Comparison of ENCODE assay signal across 8 cellular contexts in the genomic region with DNA sequence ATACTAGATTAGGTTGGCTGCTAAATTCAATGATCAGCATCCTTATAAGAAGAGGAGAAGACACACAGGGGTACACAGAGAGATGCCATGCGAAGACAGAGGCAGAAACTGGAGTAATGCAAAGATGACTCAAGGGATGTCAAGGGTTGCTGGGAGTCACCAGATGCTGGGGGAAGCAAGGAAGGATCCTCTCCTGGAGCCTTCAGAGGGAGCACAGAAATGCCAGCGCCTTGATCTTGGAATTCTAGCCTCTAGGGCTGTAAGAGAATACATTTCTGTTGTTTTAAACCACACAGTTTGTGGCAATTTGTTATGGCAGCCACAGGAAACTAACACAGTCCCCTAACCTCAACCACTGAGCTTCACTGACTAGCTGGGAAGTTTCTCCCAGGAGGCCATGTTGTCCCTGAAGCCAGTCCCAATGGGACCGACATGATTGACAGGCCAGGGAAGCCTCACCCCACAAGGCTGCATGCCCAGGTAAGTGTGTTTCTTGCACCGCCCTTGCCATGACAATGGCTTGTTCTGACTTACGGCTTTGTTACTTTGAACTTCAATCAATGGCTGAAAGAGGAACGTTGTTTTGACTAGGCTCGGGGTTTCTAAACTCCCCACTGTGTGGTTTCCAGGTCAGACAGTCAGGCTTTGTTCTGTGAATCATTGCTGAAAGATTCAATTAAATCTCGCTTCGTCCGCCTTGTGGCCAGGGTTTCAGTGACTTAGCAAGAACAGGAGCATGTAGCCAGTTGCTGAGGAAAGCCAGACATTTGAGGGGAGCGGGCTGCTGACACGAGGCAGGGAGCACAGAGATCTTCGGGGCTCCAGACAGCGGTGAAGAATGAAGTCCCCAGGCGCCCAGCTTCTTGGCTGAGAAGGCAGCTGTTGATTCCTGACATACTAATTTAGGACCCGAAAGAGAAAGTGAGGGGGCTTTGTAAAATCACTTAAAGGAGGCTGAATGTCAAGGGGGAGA.
DNase-seq lines count a peak whose midpoint lies in the region; ATAC-seq, FAIRE-seq and TF ChIP-seq lines count a peak whose summit lies in the region.

No MANE protein-coding gene starts in this region.

- no peak overlapping the region for H3K9ac ChIP-seq in H1 (replicated peaks in 1 of 4; ENCODE audit: extremely low read depth in 1 of 4, low read depth in 3 of 4, low read length in 3 of 4)

- TF ChIP-seq RAD21 in H1 (IDR thresholded peaks at IDR 0.05 in 1 of 2, conservative IDR thresholded peaks at IDR 0.05 in 1 of 2; ENCODE audit: low read depth in 2 of 2, low read length in 2 of 2) = no peak

- H3K23ac ChIP-seq in H1 (ENCODE audit: insufficient read length) = no peak overlapping the region

- H3K23me2 ChIP-seq in H1 (ENCODE audit: low read depth, low read length) = no peaks in the 10 kb centered on the region

- peak overlapping the region; percentile 27; the same call in 1 of the 2 replicates for H2AFZ ChIP-seq in H1 (ENCODE audit: low read length)

- H3K18ac ChIP-seq in H1 (ENCODE audit: extremely low read depth, low read length) = no peak overlapping the region

- H2BK20ac ChIP-seq in H1 (ENCODE audit: low read length) = no peak overlapping the region

- no peak for TF ChIP-seq CTCF in H1 (IDR thresholded peaks at IDR 0.05; ENCODE audit: control extremely low read depth in 1 of 3, insufficient read depth in 1 of 3, low read depth in 1 of 3, low read length in 3 of 3)

- POLR2A ChIA-PET in H1 (lab: Charles Lee; ENCODE audit: partially characterized antibody) = no interaction called here

- H3K27ac ChIP-seq in H1 (ENCODE audit: low read depth, low read length) = no peak overlapping the region

- 77% methylated on average over 16 of the region's 16 CpGs; no CpG with 5 or more reads in 1 of the 2 experiments for WGBS in H1 (ENCODE audit: extremely low coverage in 1 of 2, insufficient coverage in 1 of 2, insufficient read length in 1 of 2, insufficient replicate concordance in 2 of 2, low coverage in 1 of 2, low lambda C conversion rate in 2 of 2, missing lambda C conversion rate in 1 of 2), 2 experiments

- H3K27me3 ChIP-seq in H1 (replicated peaks in 1 of 4; ENCODE audit: control insufficient read depth in 3 of 4, extremely low read depth in 1 of 4, insufficient read depth in 3 of 4, low read length in 3 of 4) = no peaks in the 10 kb centered on the region; a peak in 1 of 7 replicates

- CTCF ChIA-PET in H1 (lab: Charles Lee; ENCODE audit: partially characterized antibody) = interaction anchor here (0.6 to 1.5 kb wide), 5 partner anchors 9 to 184 kb away, joined by 3 read pairs; no protein-coding TSS in a partner anchor

- H4K91ac ChIP-seq in H1 (replicated peaks; ENCODE audit: insufficient read length, low read length) = no peak overlapping the region

- H3K4me1 ChIP-seq in H1 (replicated peaks in 1 of 4; ENCODE audit: control insufficient read depth in 3 of 4, insufficient read depth in 4 of 4, low read length in 3 of 4) = 0 out of 7 replicates have a peak, but pooled peaks cover 0 to 2% (median 0%) of the 10 kb centered on the region in 4 experiments

- no peaks in the 10 kb centered on the region for H3K79me2 ChIP-seq in H1 (ENCODE audit: control insufficient read depth in 1 of 2, insufficient read depth in 2 of 2, low read length in 2 of 2)

- no peak overlapping the region for H4K8ac ChIP-seq in H1 (ENCODE audit: extremely low read depth, insufficient read depth, low read length)

- H2AK5ac ChIP-seq in H1 (ENCODE audit: low read depth, low read length) = no peak overlapping the region

- TF ChIP-seq POLR2A in H1 (IDR thresholded peaks at IDR 0.05; ENCODE audit: control extremely low read depth in 1 of 2, low read depth in 2 of 2, low read length in 2 of 2) = no peak

- H4K5ac ChIP-seq in H1 (ENCODE audit: insufficient read length, low read depth, low read length) = no peak overlapping the region

- in situ Hi-C loops in G401 (cut with HindIII; ENCODE audit: low sequenced_read_pairs) = no loop called here

- H3K56ac ChIP-seq in H1 (replicated peaks; ENCODE audit: insufficient read length, low read depth, low read length) = no peak overlapping the region

- no peak overlapping the region for H2BK12ac ChIP-seq in H1 (ENCODE audit: low read depth, low read length)

- DNase-seq in H1 (ENCODE audit: low read depth in 1 of 2, low spot score in 2 of 2) (peak in 1 of 2 experiments; percentile 15), DMS 273 treated with DMSO at 0.1 percent for 48 hours (lab: John Stamatoyannopoulos, UW) (no peak), SIG-M5 treated with dmso at 0.1 percent for 504 hours (lab: John Stamatoyannopoulos, UW; ENCODE audit: unreplicated experiment) (no peak), G401 (ENCODE audit: low spot score) (no peak)
- peak; percentile 50 for DNase-seq in stimulated activated CD4-positive, alpha-beta T cell treated with anti-CD3 and anti-CD28 coated beads, Interleukin-12 subunit alpha, Interleukin-12 subunit beta, amount 100 ng/mL, for 4 hours

- H3K4me3 ChIP-seq in H1 (ENCODE audit: extremely low read depth in 1 of 4, insufficient read depth in 2 of 4, low read depth in 3 of 4, low read length in 4 of 4) = no peak overlapping the region

- peak; percentile 69 for ATAC-seq in GM19043 (IDR thresholded peaks at IDR 0.05; ENCODE audit: low read depth, unreplicated experiment)
- ATAC-seq in HG03103 (IDR thresholded peaks at IDR 0.05; ENCODE audit: low read depth, unreplicated experiment) = peak; percentile 66
- ATAC-seq in activated CD4-positive, CD25-positive, alpha-beta regulatory T cell treated with anti-CD3 and anti-CD28 coated beads, Interleukin-2, amount 50 U/mL, for 24 hours = peak; percentile 61 to 68

- no peaks in the 10 kb centered on the region for H3K79me1 ChIP-seq in H1 (ENCODE audit: low read depth, low read length)

- no peak overlapping the region for H3K4ac ChIP-seq in H1 (replicated peaks; ENCODE audit: insufficient read length, low read depth, low read length)

- H2BK120ac ChIP-seq in H1 (replicated peaks; ENCODE audit: low read depth, low read length) = no peak overlapping the region

- FAIRE-seq in H1 (lab: Jason Lieb, UNC) = no peak

- H3K14ac ChIP-seq in H1 (ENCODE audit: insufficient read length) = no peak overlapping the region

- TF ChIP-seq EP300 in H1 (IDR thresholded peaks at IDR 0.05; ENCODE audit: borderline replicate concordance in 1 of 2, low read depth in 2 of 2, low read length in 2 of 2) = no peak

- H3K9me3 ChIP-seq in H1 (ENCODE audit: insufficient read depth in 2 of 2, low read depth in 1 of 2, low read length in 1 of 2) = no peaks in the 10 kb centered on the region

- H4K20me1 ChIP-seq in H1 (replicated peaks in 1 of 2; ENCODE audit: control insufficient read depth in 1 of 2, insufficient read depth in 2 of 2, low read length in 2 of 2) = no peaks in the 10 kb centered on the region

- H3K4me2 ChIP-seq in H1 (ENCODE audit: insufficient read depth in 1 of 2, low read depth in 2 of 2, low read length in 2 of 2) = no peak overlapping the region

- H3K36me3 ChIP-seq in H1 (ENCODE audit: control insufficient read depth in 2 of 4, insufficient read depth in 4 of 4, low read length in 3 of 4) = no peaks in the 10 kb centered on the region

- no peak overlapping the region for H2BK15ac ChIP-seq in H1 (ENCODE audit: low read length)

- H2BK5ac ChIP-seq in H1 (ENCODE audit: low read depth, low read length) = no peak overlapping the region

TF ChIP-seq in H1, 55 proteins besides CTCF, POLR2A, EP300 and RAD21:
- TF ChIP-seq TCF12 (IDR thresholded peaks at IDR 0.05; ENCODE audit: low read depth, low read length) (no peak), POU5F1 (IDR thresholded peaks at IDR 0.05; ENCODE audit: low read depth, low read length) (no peak), CREB1 (IDR thresholded peaks at IDR 0.05) (no peak), CHD1 (IDR thresholded peaks at IDR 0.05; ENCODE audit: low read depth, low read length) (no peak), MAFK (IDR thresholded peaks at IDR 0.05; ENCODE audit: low read depth, low read length) (no peak), CHD2 (IDR thresholded peaks at IDR 0.05; ENCODE audit: low read length) (no peak)
- TF ChIP-seq, protein P1, sequence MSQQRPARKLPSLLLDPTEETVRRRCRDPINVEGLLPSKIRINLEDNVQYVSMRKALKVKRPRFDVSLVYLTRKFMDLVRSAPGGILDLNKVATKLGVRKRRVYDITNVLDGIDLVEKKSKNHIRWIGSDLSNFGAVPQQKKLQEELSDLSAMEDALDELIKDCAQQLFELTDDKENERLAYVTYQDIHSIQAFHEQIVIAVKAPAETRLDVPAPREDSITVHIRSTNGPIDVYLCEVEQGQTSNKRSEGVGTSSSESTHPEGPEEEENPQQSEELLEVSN (IDR thresholded peaks at IDR 0.05) = no peak
